Comparison of ENCODE assay signal across 10 cellular contexts in the genomic region with DNA sequence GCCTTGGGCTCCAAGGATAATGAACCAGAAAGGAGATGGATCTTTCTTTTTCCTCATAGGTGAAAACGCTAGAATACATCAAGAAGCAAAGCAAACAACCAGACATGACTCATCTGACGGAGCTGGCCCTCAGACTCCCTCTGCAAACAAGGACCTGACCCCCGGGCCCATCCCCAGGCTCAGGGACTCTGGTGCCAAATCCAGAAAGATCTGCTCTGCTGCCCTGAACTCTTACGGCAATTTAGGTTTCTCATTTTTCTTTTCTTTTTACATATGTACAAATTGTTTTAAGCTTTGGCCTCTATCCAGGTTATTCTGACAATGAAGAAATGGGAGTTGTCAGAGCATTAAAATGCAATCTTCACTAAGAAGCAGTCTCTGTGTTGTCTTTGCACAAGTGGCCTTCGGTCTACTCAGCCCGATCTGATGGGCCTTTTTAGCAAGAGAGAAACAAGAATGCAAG. TPM values are rescaled to one million over a fixed set of nuclear protein-coding genes. Genes with fewer than 3 reads are reported as not detected.
DNase-seq lines count a peak whose midpoint lies in the region; ATAC-seq and TF ChIP-seq lines count a peak whose summit lies in the region.
"Had no signal": no experiment of that assay in that cellular context is flagged by ENCODE, and none has a peak within 500 bp of the region (broad histone marks: within the 10 kb centered on the region; RNA-seq: fewer than 3 reads in every experiment).

No MANE protein-coding gene starts in this region.

- no peaks in the 10 kb centered on the region for H3K27me3 Mint-ChIP-seq in activated CD4-positive, alpha-beta T cell treated with anti-CD3 and anti-CD28 coated beads, Interleukin-2, amount 10 ng/mL, durations not matched to agents 7 days and 5 days
- no peaks in the 10 kb centered on the region for H3K27me3 Mint-ChIP-seq in WTC11 (ENCODE audit: low read depth)

- peak overlapping the region; percentile 66 to 67 for H3K27ac ChIP-seq in testis

- no peak for ATAC-seq in WTC11
- no peak for ATAC-seq in HG02610 (IDR thresholded peaks at IDR 0.05; ENCODE audit: unreplicated experiment)
- no peak for ATAC-seq in HG03520 (IDR thresholded peaks at IDR 0.05; ENCODE audit: unreplicated experiment)
- ATAC-seq: Panc1 had no signal

- no peak overlapping the region for H3K4me3 ChIP-seq in testis

- 20 to 34% methylated on average over 6 of the region's 6 CpGs for WGBS in testis, 2 donors

- H3K27me3 ChIP-seq in testis, result no peaks in the 10 kb centered on the region

- H3K36me3 ChIP-seq in testis (ENCODE audit: low read depth, missing control alignments), result no peaks in the 10 kb centered on the region

- peaks cover 35% of the 10 kb centered on the region for H3K4me1 Mint-ChIP-seq in activated CD4-positive, alpha-beta T cell treated with anti-CD3 and anti-CD28 coated beads, Interleukin-2, amount 10 ng/mL, durations not matched to agents 7 days and 5 days
- H3K4me1 Mint-ChIP-seq in WTC11, result no peaks in the 10 kb centered on the region

- peaks cover 66% of the 10 kb centered on the region for H3K36me3 Mint-ChIP-seq in activated CD4-positive, alpha-beta T cell treated with anti-CD3 and anti-CD28 coated beads, Interleukin-2, amount 10 ng/mL, durations not matched to agents 7 days and 5 days (ENCODE audit: low read depth)
- H3K36me3 Mint-ChIP-seq in WTC11, result peaks cover 80% of the 10 kb centered on the region

- H3K27ac Mint-ChIP-seq in activated CD4-positive, alpha-beta T cell treated with anti-CD3 and anti-CD28 coated beads, Interleukin-2, amount 10 ng/mL, durations not matched to agents 7 days and 5 days, result peak overlapping the region; percentile 11
- H3K27ac Mint-ChIP-seq in WTC11, result peak overlapping the region; percentile 71

- POLR2A ChIA-PET in activated CD4-positive, alpha-beta T cell treated with anti-CD3 and anti-CD28 coated beads, Interleukin-2, amount 10 ng/mL, durations not matched to agents 7 days and 5 days (lab: Charles Lee), result interaction anchor here (0.6 kb wide), 1 partner anchor 588 kb away, joined by 4 read pairs; no protein-coding TSS in a partner anchor
- POLR2A ChIA-PET in WTC11 (lab: Charles Lee), result interaction anchor here (0.6 to 0.8 kb wide), 2 partner anchors 8 to 165 kb away, joined by 3 read pairs; no protein-coding TSS in a partner anchor

- no peaks in the 10 kb centered on the region for H3K9me3 ChIP-seq in testis

- TF ChIP-seq CTCF in WTC11 (IDR thresholded peaks at IDR 0.05), result no peak
- no peak for TF ChIP-seq CTCF in testis (IDR thresholded peaks at IDR 0.05)

- intact Hi-C loops in testis (cut with DNase I; ENCODE audit: low total_unique reads), result no loop called here

- no peak for TF ChIP-seq POLR2A in testis (IDR thresholded peaks at IDR 0.05)

- no peak for DNase-seq in activated CD4-positive, alpha-beta T cell treated with anti-CD3 and anti-CD28 coated beads, Interleukin-2, amount 10 ng/mL, durations not matched to agents 7 days and 5 days
- no peak for DNase-seq in activated CD4-positive, alpha-beta T cell treated with anti-CD3 and anti-CD28 coated beads, Interleukin-2, amount 50 U/mL, for 48 hours
- no peak for DNase-seq in WTC11 (ENCODE audit: low spot score)
- peak; percentile 77 for DNase-seq in kidney glomerular epithelial cell (lab: John Stamatoyannopoulos, UW)
- peak; percentile 52 for DNase-seq in testis
- no peak for DNase-seq in NCI-H510A treated with DMSO at 0.1 percent for 48 hours (lab: John Stamatoyannopoulos, UW)
- DNase-seq: stimulated activated CD4-positive, alpha-beta T cell treated with anti-CD3 and anti-CD28 coated beads, Interleukin-2, amount 100 ng/mL, for 24 hours had no signal

- CTCF ChIA-PET in activated CD4-positive, alpha-beta T cell treated with anti-CD3 and anti-CD28 coated beads, Interleukin-2, amount 10 ng/mL, durations not matched to agents 7 days and 5 days (lab: Charles Lee), result interaction anchor here (1.3 to 1.4 kb wide), 2 partner anchors 10 to 207 kb away, joined by 3 read pairs; no protein-coding TSS in a partner anchor
- CTCF ChIA-PET in WTC11 (lab: Charles Lee), result interaction anchor here (2.2 kb wide), 1 partner anchor 117 kb away, joined by 8 read pairs; no protein-coding TSS in a partner anchor

- no peak overlapping the region for H3K4me3 Mint-ChIP-seq in activated CD4-positive, alpha-beta T cell treated with anti-CD3 and anti-CD28 coated beads, Interleukin-2, amount 10 ng/mL, durations not matched to agents 7 days and 5 days
- no peak overlapping the region for H3K4me3 Mint-ChIP-seq in WTC11

- no peaks in the 10 kb centered on the region for H3K9me3 Mint-ChIP-seq in activated CD4-positive, alpha-beta T cell treated with anti-CD3 and anti-CD28 coated beads, Interleukin-2, amount 10 ng/mL, durations not matched to agents 7 days and 5 days
- peaks cover 3% of the 10 kb centered on the region; the same call in 1 of the 2 replicates for H3K9me3 Mint-ChIP-seq in WTC11

- H3K4me1 ChIP-seq in testis, result peaks cover 66% of the 10 kb centered on the region

TF ChIP-seq in WTC11, 78 proteins besides CTCF, POLR2A, EP300 and RAD21 (continues in another document):
- TF ChIP-seq, protein P1, sequence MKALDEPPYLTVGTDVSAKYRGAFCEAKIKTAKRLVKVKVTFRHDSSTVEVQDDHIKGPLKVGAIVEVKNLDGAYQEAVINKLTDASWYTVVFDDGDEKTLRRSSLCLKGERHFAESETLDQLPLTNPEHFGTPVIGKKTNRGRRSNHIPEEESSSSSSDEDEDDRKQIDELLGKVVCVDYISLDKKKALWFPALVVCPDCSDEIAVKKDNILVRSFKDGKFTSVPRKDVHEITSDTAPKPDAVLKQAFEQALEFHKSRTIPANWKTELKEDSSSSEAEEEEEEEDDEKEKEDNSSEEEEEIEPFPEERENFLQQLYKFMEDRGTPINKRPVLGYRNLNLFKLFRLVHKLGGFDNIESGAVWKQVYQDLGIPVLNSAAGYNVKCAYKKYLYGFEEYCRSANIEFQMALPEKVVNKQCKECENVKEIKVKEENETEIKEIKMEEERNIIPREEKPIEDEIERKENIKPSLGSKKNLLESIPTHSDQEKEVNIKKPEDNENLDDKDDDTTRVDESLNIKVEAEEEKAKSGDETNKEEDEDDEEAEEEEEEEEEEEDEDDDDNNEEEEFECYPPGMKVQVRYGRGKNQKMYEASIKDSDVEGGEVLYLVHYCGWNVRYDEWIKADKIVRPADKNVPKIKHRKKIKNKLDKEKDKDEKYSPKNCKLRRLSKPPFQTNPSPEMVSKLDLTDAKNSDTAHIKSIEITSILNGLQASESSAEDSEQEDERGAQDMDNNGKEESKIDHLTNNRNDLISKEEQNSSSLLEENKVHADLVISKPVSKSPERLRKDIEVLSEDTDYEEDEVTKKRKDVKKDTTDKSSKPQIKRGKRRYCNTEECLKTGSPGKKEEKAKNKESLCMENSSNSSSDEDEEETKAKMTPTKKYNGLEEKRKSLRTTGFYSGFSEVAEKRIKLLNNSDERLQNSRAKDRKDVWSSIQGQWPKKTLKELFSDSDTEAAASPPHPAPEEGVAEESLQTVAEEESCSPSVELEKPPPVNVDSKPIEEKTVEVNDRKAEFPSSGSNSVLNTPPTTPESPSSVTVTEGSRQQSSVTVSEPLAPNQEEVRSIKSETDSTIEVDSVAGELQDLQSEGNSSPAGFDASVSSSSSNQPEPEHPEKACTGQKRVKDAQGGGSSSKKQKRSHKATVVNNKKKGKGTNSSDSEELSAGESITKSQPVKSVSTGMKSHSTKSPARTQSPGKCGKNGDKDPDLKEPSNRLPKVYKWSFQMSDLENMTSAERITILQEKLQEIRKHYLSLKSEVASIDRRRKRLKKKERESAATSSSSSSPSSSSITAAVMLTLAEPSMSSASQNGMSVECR (CRISPR knock-in tag; IDR thresholded peaks at IDR 0.05; ENCODE audit: borderline replicate concordance), result no peak
- TF ChIP-seq ELF4 (CRISPR knock-in tag; IDR thresholded peaks at IDR 0.05; ENCODE audit: low read depth) (no peak), EMX1 (CRISPR knock-in tag; IDR thresholded peaks at IDR 0.05) (no peak), NR2C2 (CRISPR knock-in tag; IDR thresholded peaks at IDR 0.05) (no peak)
- TF ChIP-seq, protein P2, sequence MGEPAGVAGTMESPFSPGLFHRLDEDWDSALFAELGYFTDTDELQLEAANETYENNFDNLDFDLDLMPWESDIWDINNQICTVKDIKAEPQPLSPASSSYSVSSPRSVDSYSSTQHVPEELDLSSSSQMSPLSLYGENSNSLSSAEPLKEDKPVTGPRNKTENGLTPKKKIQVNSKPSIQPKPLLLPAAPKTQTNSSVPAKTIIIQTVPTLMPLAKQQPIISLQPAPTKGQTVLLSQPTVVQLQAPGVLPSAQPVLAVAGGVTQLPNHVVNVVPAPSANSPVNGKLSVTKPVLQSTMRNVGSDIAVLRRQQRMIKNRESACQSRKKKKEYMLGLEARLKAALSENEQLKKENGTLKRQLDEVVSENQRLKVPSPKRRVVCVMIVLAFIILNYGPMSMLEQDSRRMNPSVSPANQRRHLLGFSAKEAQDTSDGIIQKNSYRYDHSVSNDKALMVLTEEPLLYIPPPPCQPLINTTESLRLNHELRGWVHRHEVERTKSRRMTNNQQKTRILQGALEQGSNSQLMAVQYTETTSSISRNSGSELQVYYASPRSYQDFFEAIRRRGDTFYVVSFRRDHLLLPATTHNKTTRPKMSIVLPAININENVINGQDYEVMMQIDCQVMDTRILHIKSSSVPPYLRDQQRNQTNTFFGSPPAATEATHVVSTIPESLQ (CRISPR knock-in tag; IDR thresholded peaks at IDR 0.05), result no peak

RNA-seq across cellular contexts. Expression of a gene that starts 17.7 kb away (rescaled TPM):
- 10 to 100 TPM; 16.8 TPM for total RNA-seq in activated CD4-positive, alpha-beta T cell treated with anti-CD3 and anti-CD28 coated beads, Interleukin-2, amount 10 ng/mL, durations not matched to agents 7 days and 5 days
- 87.4 to 102 TPM (median 93.4 TPM) in 3 replicates for total RNA-seq in WTC11 (2021)
- 10 to 100 TPM; 25.3 to 26.8 TPM for total RNA-seq in testis
- 22.4 TPM for polyA plus RNA-seq in testis (ENCODE audit: insufficient read depth, low read depth, low replicate concordance)

RNA-seq across cellular contexts. Expression of a gene that starts 17.7 kb away (rescaled TPM):
- 1 to 10 TPM; 1.1 to 1.5 TPM for total RNA-seq in activated CD4-positive, alpha-beta T cell treated with anti-CD3 and anti-CD28 coated beads, Interleukin-2, amount 10 ng/mL, durations not matched to agents 7 days and 5 days
- total RNA-seq in WTC11 (2021) (5.2 to 6.0 TPM (median 5.8 TPM) in 3 replicates), testis (10 to 100 TPM; 77.8 to 91.3 TPM)
- 102 TPM for polyA plus RNA-seq in testis (ENCODE audit: insufficient read depth, low read depth, low replicate concordance)

Comparison
In these comparisons a context has a peak if more than half of its experiments do, and no peak if none do; other contexts are left out.
1. DNase-seq: peak in kidney glomerular epithelial cell (single experiment) and testis (single experiment); none in activated CD4-positive, alpha-beta T cell treated with anti-CD3 and anti-CD28 coated beads, Interleukin-2, amount 10 ng/mL, durations not matched to agents 7 days and 5 days (single experiment), activated CD4-positive, alpha-beta T cell treated with anti-CD3 and anti-CD28 coated beads, Interleukin-2, amount 50 U/mL, for 48 hours (0 of 2), WTC11 (single experiment) and NCI-H510A treated with DMSO at 0.1 percent for 48 hours (single experiment).
2. RNA of a gene that starts 17.7 kb away (total RNA-seq): 77.8 to 91.3 TPM in testis; 5.2 to 6.0 TPM in WTC11 and 1.1 to 1.5 TPM in activated CD4-positive, alpha-beta T cell treated with anti-CD3 and anti-CD28 coated beads, Interleukin-2, amount 10 ng/mL, durations not matched to agents 7 days and 5 days; every median in the first group is over 10 times any median in the second.